Comparison of ENCODE assay signal across 13 cellular contexts in genomic region chr3:173876476-173876875, GRCh38.
A peak's percentile ranks its signal among the peaks of the same experiment; 100 is the strongest.
DNase-seq lines count a peak whose midpoint lies in the region; ATAC-seq, FAIRE-seq and TF ChIP-seq lines count a peak whose summit lies in the region.
"Had no signal": no experiment of that assay in that cellular context is flagged by ENCODE, and none has a peak within 500 bp of the region (broad histone marks: within the 10 kb centered on the region; RNA-seq: fewer than 3 reads in every experiment).

No MANE protein-coding gene starts in this region.

- no peaks in the 10 kb centered on the region for H3K27me3 ChIP-seq in A673 (replicated peaks; ENCODE audit: insufficient read depth, low read depth, low read length, poor library complexity)
- H3K27me3 ChIP-seq in H9 (ENCODE audit: insufficient read depth, low read length) = no peaks in the 10 kb centered on the region

- no peak overlapping the region for H4K8ac ChIP-seq in H9 (replicated peaks; ENCODE audit: insufficient read length, low read depth, low read length)

- no peak overlapping the region for H4K5ac ChIP-seq in H9 (ENCODE audit: insufficient read length, low read depth, low read length)

- CTCF ChIA-PET in A673 (lab: Charles Lee) = no interaction called here

- no peak overlapping the region for H2AFZ ChIP-seq in H9 (ENCODE audit: low read length)

- H4K91ac ChIP-seq in H9 (ENCODE audit: insufficient read length, low read depth, low read length) = no peak overlapping the region

- H2BK120ac ChIP-seq in H9 (ENCODE audit: low read depth, low read length, poor library complexity, severe bottlenecking) = no peak overlapping the region

- peak; percentile 36; the same call in 1 of the 2 replicates for TF ChIP-seq CTCF in A673 (conservative IDR thresholded peaks at IDR 0.05; ENCODE audit: low read depth, low read length)
- peak; percentile 53; the same call in 2 of the 3 replicates for TF ChIP-seq CTCF in H9 (conservative IDR thresholded peaks at IDR 0.05)
- peak; percentile 30; the same call in 1 of the 2 replicates for TF ChIP-seq CTCF in VCaP (conservative IDR thresholded peaks at IDR 0.05)

- intact Hi-C loops in A673 (cut with micrococcal nuclease; ENCODE audit: unreplicated experiment) = no loop called here

- H3K9ac ChIP-seq in H9 (ENCODE audit: extremely low read depth, insufficient read length, low read length) = no peak overlapping the region

- no peak overlapping the region for H2BK12ac ChIP-seq in H9 (ENCODE audit: insufficient read length, low read depth, low read length)

- no peaks in the 10 kb centered on the region for H3K23me2 ChIP-seq in H9 (ENCODE audit: insufficient read length, low read depth, low read length, poor library complexity, severe bottlenecking)

- no peak overlapping the region for H3K18ac ChIP-seq in H9 (ENCODE audit: insufficient read length, low read depth, low read length)

- POLR2A ChIA-PET in A673 (lab: Charles Lee; ENCODE audit: low non-redundant PET) = no interaction called here

- no peaks in the 10 kb centered on the region for H4K20me1 ChIP-seq in H9 (ENCODE audit: control insufficient read depth, insufficient read depth, insufficient read length)

- BruUV-seq in A673 (replicated peaks; lab: Mats Ljungman, UMichigan) = no TSS peak

- no peaks in the 10 kb centered on the region for H3K27me3 Mint-ChIP-seq in H9 (ENCODE audit: low read depth)
- H3K27me3 Mint-ChIP-seq: activated CD4-positive, alpha-beta T cell treated with anti-CD3 and anti-CD28 coated beads, Interleukin-2, amount 10 ng/mL, durations not matched to agents 7 days and 5 days had no signal

- no peak overlapping the region; a peak in 1 of 7 replicates for H3K27ac Mint-ChIP-seq in H9
- H3K27ac Mint-ChIP-seq: activated CD4-positive, alpha-beta T cell treated with anti-CD3 and anti-CD28 coated beads, Interleukin-2, amount 10 ng/mL, durations not matched to agents 7 days and 5 days; activated T-helper 1 cell treated with anti-CD3 and anti-CD28 coated beads, Interleukin-12 subunit alpha, Interleukin-12 subunit beta, Interleukin-2, Interleukin-4 antibody, amounts not matched to agents 30 ng/mL and 10 ng/mL and 1 ng/mL, durations not matched to agents 14 hours and 24 hours and 36 hours had no signal

- H3K14ac ChIP-seq in H9 (ENCODE audit: insufficient read depth, low read length) = no peak overlapping the region

- H3K36me3 Mint-ChIP-seq in H9 (ENCODE audit: insufficient read depth in 1 of 3, low read depth in 3 of 3) = peaks cover 0 to 1% (median under 1%) of the 10 kb centered on the region in 3 experiments; a peak in 4 of 7 replicates

- ATAC-seq in GM18519 (IDR thresholded peaks at IDR 0.05; ENCODE audit: low FRiP score, unreplicated experiment) = no peak
- ATAC-seq in GM19397 (IDR thresholded peaks at IDR 0.05; ENCODE audit: unreplicated experiment) = no peak
- ATAC-seq in HG03280 (IDR thresholded peaks at IDR 0.05; ENCODE audit: unreplicated experiment) = no peak

- no peak overlapping the region for H2BK20ac ChIP-seq in H9 (ENCODE audit: low read depth, low read length, poor library complexity, severe bottlenecking)

- peaks cover 2 to 3% of the 10 kb centered on the region in 2 experiments; a peak in 2 of 4 replicates for H3K4me1 Mint-ChIP-seq in H9
- H3K4me1 Mint-ChIP-seq: activated CD4-positive, alpha-beta T cell treated with anti-CD3 and anti-CD28 coated beads, Interleukin-2, amount 10 ng/mL, durations not matched to agents 7 days and 5 days had no signal

- peaks cover 1% of the 10 kb centered on the region in 2 experiments for H3K9me3 Mint-ChIP-seq in H9
- H3K9me3 Mint-ChIP-seq: activated CD4-positive, alpha-beta T cell treated with anti-CD3 and anti-CD28 coated beads, Interleukin-2, amount 10 ng/mL, durations not matched to agents 7 days and 5 days had no signal

- no peaks in the 10 kb centered on the region for H3K9me3 ChIP-seq in A673 (ENCODE audit: low read depth, low read length, poor library complexity, severe bottlenecking)
- H3K9me3 ChIP-seq in H9 (ENCODE audit: control insufficient read depth, low read depth, low read length) = no peaks in the 10 kb centered on the region

- H3K4me1 ChIP-seq in A673 (ENCODE audit: insufficient read depth, low read length, poor library complexity, severe bottlenecking) (no peaks in the 10 kb centered on the region), H9 (ENCODE audit: insufficient read depth, low read length) (no peaks in the 10 kb centered on the region)

- H3K56ac ChIP-seq in H9 (ENCODE audit: insufficient read length, low read depth, low read length) = no peak overlapping the region

- no peak overlapping the region for H2BK15ac ChIP-seq in H9 (ENCODE audit: low read depth, low read length)

- FAIRE-seq in frontal cortex (lab: Jason Lieb, UNC) = peak; percentile 45

- no peak overlapping the region for H2AK5ac ChIP-seq in H9 (ENCODE audit: insufficient read length, low read length)

- H3K4me3 Mint-ChIP-seq in H9 = no peak overlapping the region
- H3K4me3 Mint-ChIP-seq: activated CD4-positive, alpha-beta T cell treated with anti-CD3 and anti-CD28 coated beads, Interleukin-2, amount 10 ng/mL, durations not matched to agents 7 days and 5 days; activated T-helper 1 cell treated with anti-CD3 and anti-CD28 coated beads, Interleukin-12 subunit alpha, Interleukin-12 subunit beta, Interleukin-2, Interleukin-4 antibody, amounts not matched to agents 30 ng/mL and 10 ng/mL and 1 ng/mL, durations not matched to agents 14 hours and 24 hours and 36 hours had no signal

- H3K4me2 ChIP-seq in H9 (ENCODE audit: insufficient read depth, insufficient read length, low read length) = no peak overlapping the region

- H3K36me3 ChIP-seq in A673 (ENCODE audit: insufficient read depth, low read length, poor library complexity, severe bottlenecking) = no peaks in the 10 kb centered on the region

- DNase-seq in A673 (ENCODE audit: low spot score) = no peak
- DNase-seq in H9 = no peak
- no peak for DNase-seq in frontal cortex (ENCODE audit: low spot score in 2 of 2)
- DNase-seq in EL = no peak
- DNase-seq: activated CD4-positive, alpha-beta T cell treated with anti-CD3 and anti-CD28 coated beads, Interleukin-2, amount 10 ng/mL, durations not matched to agents 7 days and 5 days; DMS53; NCI-H1417 treated with DMSO at 0.1 percent for 48 hours; NCI-H510A treated with DMSO at 0.1 percent for 48 hours had no signal

- H3K79me1 ChIP-seq in H9 (ENCODE audit: insufficient read depth, low read depth, low read length, poor library complexity, severe bottlenecking) = no peaks in the 10 kb centered on the region

- no peak overlapping the region for H3T11ph ChIP-seq in H9 (ENCODE audit: low read length)

- H3K4me3 ChIP-seq in A673 (ENCODE audit: low read depth, low read length, poor library complexity, severe bottlenecking) = no peak overlapping the region

- H3K79me2 ChIP-seq in H9 (ENCODE audit: insufficient read depth, low read length) = no peaks in the 10 kb centered on the region

- H3K27ac ChIP-seq in A673 (ENCODE audit: low read depth, low read length, poor library complexity, severe bottlenecking) (no peak overlapping the region), H9 (ENCODE audit: insufficient read length, low read depth, low read length) (no peak overlapping the region), VCaP (no peak overlapping the region)

- no peak overlapping the region for H3K4ac ChIP-seq in H9 (ENCODE audit: low read depth, low read length)

- H2BK5ac ChIP-seq in H9 (ENCODE audit: insufficient read length, low read length) = no peak overlapping the region

- no peak overlapping the region for H3K23ac ChIP-seq in H9 (ENCODE audit: insufficient read length, low read depth, low read length)
